ENCODE assay signal across 1 cellular context in genomic region chr21:44498280-44498964, GRCh38.
TF ChIP-seq lines count a peak whose summit lies in the region.

No MANE protein-coding gene starts in this region.

TF ChIP-seq in HepG2, 621 proteins besides CTCF, POLR2A, EP300 and RAD21 (continued from another document and continues in another):
- no peak for TF ChIP-seq ZBTB44 (CRISPR knock-in tag; IDR thresholded peaks at IDR 0.05)
- no peak for TF ChIP-seq ZNF18 (CRISPR knock-in tag; IDR thresholded peaks at IDR 0.05; ENCODE audit: insufficient replicate concordance)
- TF ChIP-seq ZBTB49 (CRISPR knock-in tag; IDR thresholded peaks at IDR 0.05; ENCODE audit: borderline replicate concordance): no peak
- TF ChIP-seq GABPA (IDR thresholded peaks at IDR 0.05; ENCODE audit: low read depth, low read length): no peak
- TF ChIP-seq GABPA (CRISPR knock-in tag; IDR thresholded peaks at IDR 0.05; ENCODE audit: low read depth): no peak
- TF ChIP-seq ZSCAN25 (CRISPR knock-in tag; IDR thresholded peaks at IDR 0.05): no peak
- no peak; the same call in 1 of the 2 replicates for TF ChIP-seq TFAP4 (IDR thresholded peaks at IDR 0.05; ENCODE audit: borderline replicate concordance, low read depth)
- TF ChIP-seq ZSCAN9 (CRISPR knock-in tag; IDR thresholded peaks at IDR 0.05; ENCODE audit: borderline replicate concordance): no peak
- TF ChIP-seq ZC3H4 (CRISPR knock-in tag; IDR thresholded peaks at IDR 0.05; ENCODE audit: borderline replicate concordance): no peak
- no peak for TF ChIP-seq DDIT3 (CRISPR knock-in tag; IDR thresholded peaks at IDR 0.05)
- TF ChIP-seq JUN (CRISPR knock-in tag; IDR thresholded peaks at IDR 0.05): no peak
- no peak for TF ChIP-seq CCAR2 (optimal IDR thresholded peaks at IDR 0.05; ENCODE audit: low read depth, low read length)
- no peak for TF ChIP-seq HOXA3 (CRISPR knock-in tag; IDR thresholded peaks at IDR 0.05)
- no peak for TF ChIP-seq IRF1 (CRISPR knock-in tag; IDR thresholded peaks at IDR 0.05; ENCODE audit: low read depth)
- no peak for TF ChIP-seq ZNF292 (CRISPR knock-in tag; IDR thresholded peaks at IDR 0.05; ENCODE audit: borderline replicate concordance, low read depth)
- TF ChIP-seq ZNF788 (CRISPR knock-in tag; IDR thresholded peaks at IDR 0.05; ENCODE audit: borderline replicate concordance): no peak
- peak; percentile 30; the same call in 1 of the 2 replicates for TF ChIP-seq ZFX (CRISPR knock-in tag; IDR thresholded peaks at IDR 0.05; ENCODE audit: low read depth)
- no peak for TF ChIP-seq ZUFSP (CRISPR knock-in tag; IDR thresholded peaks at IDR 0.05; ENCODE audit: borderline replicate concordance)
- TF ChIP-seq KAT8 (CRISPR knock-in tag; IDR thresholded peaks at IDR 0.05): no peak
- TF ChIP-seq ZNF142 (CRISPR knock-in tag; IDR thresholded peaks at IDR 0.05): no peak
- TF ChIP-seq DNMT1 (CRISPR knock-in tag; IDR thresholded peaks at IDR 0.05): no peak
- no peak for TF ChIP-seq THAP8 (CRISPR knock-in tag; IDR thresholded peaks at IDR 0.05; ENCODE audit: borderline replicate concordance)
- TF ChIP-seq SIX1 (CRISPR knock-in tag; IDR thresholded peaks at IDR 0.05; ENCODE audit: borderline replicate concordance): no peak
- TF ChIP-seq SNAPC4 (CRISPR knock-in tag; IDR thresholded peaks at IDR 0.05): no peak
- no peak for TF ChIP-seq MIER2 (CRISPR knock-in tag; IDR thresholded peaks at IDR 0.05)
- TF ChIP-seq ZEB1 (IDR thresholded peaks at IDR 0.05; ENCODE audit: insufficient replicate concordance, low read depth): no peak
- 0 out of 2 replicates have a peak, but pooled peaks have one; percentile 44 for TF ChIP-seq ZNF556 (CRISPR knock-in tag; IDR thresholded peaks at IDR 0.05; ENCODE audit: borderline replicate concordance)
- no peak for TF ChIP-seq MXI1 (IDR thresholded peaks at IDR 0.05; ENCODE audit: borderline replicate concordance, low read depth, low read length)
- TF ChIP-seq ZBTB21 (CRISPR knock-in tag; IDR thresholded peaks at IDR 0.05): no peak
- no peak for TF ChIP-seq MEIS2 (CRISPR knock-in tag; IDR thresholded peaks at IDR 0.05)
- no peak for TF ChIP-seq ZNF234 (CRISPR knock-in tag; conservative IDR thresholded peaks at IDR 0.05)
- TF ChIP-seq PATZ1 (CRISPR knock-in tag; IDR thresholded peaks at IDR 0.05): no peak; the same call in 1 of the 2 replicates
